ENCODE assay signal across 10 cellular contexts in the genomic region with DNA sequence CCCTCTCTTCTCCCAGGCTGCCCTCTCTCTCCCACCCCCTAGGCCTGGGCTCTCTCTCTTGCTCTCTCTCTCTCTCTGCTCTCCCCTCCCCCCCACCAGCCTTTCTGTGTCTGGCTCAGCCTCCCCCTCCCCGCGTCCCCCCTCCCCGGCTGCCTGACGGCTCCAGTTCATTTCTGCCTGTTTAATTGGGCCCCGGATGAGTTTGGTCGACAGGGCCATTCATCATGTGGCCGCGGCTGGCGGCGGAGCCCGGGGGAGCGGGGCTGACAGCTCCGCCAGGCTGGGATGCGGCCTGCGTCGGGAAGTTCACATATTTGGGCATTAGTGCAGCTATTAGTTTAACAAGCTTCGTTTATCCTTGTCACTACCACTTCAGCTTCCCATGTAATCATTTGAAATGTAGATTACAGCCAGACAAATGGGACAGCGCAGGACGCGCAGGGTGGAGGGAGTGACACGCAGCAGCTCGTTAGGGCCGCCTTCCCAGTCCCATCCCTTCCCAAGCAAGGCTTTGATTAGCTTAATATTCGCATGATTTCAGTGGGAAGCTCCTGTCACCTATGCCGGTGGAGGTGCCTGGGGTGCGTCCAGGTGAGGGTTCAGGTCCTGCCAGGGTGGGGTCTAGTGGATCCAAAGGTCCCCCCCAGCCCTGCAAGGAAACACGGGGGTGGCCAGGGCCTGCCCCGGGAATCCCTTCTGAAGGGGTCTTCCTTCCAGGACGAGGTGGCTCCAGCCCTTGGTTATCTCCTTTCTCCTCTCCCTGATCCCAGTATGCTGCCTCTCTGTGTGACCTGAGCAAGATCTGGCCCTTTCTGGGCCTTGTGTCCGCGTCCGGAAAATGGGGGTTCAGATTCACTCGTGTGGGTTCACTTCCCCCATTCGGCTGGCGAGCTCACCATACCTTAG.
DNase-seq lines count a peak whose midpoint lies in the region; ATAC-seq and TF ChIP-seq lines count a peak whose summit lies in the region.
"Had no signal": no experiment of that assay in that cellular context is flagged by ENCODE, and none has a peak within 500 bp of the region (broad histone marks: within the 10 kb centered on the region; RNA-seq: fewer than 3 reads in every experiment).

No MANE protein-coding gene starts in this region.

- peaks cover 0 to 43% (median 4%) of the 10 kb centered on the region in 7 donors for H3K27me3 ChIP-seq in spleen (replicated peaks in 1 of 7)
- peaks cover 22% of the 10 kb centered on the region for H3K27me3 ChIP-seq in MM.1S (replicated peaks; ENCODE audit: insufficient read depth, low read length)

- peak; percentile 16 for DNase-seq in DMS53 (lab: John Stamatoyannopoulos, UW)
- no peak for DNase-seq in DMS53 treated with DMSO at 0.1 percent for 48 hours (lab: John Stamatoyannopoulos, UW; ENCODE audit: unreplicated experiment)
- DNase-seq in left kidney (ENCODE audit: low read depth, low spot score): peak; percentile 95
- DNase-seq in spleen: peak; percentile 65
- no peak for DNase-seq in MM.1S
- no peak for DNase-seq in putamen (ENCODE audit: low spot score)
- DNase-seq: activated CD8-positive, alpha-beta T cell treated with anti-CD3 and anti-CD28 coated beads, Interleukin-2, amount 10 ng/mL, durations not matched to agents 7 days and 5 days; brain microvascular endothelial cell had no signal

- H3K27ac ChIP-seq in spleen: peak overlapping the region in 5 of 8 donors; percentile 1 to 51 (median 18)
- H3K27ac ChIP-seq in MM.1S (ENCODE audit: low read length): no peak overlapping the region
- H3K27ac ChIP-seq: brain microvascular endothelial cell had no signal

- intact Hi-C loops in spleen (cut with DNase I; ENCODE audit: low total_unique reads): no loop called here

- H3K4me1 ChIP-seq in spleen (peaks cover 0 to 19% (median 0%) of the 10 kb centered on the region in 6 donors), MM.1S (ENCODE audit: low read length) (no peaks in the 10 kb centered on the region)

- H3K36me3 Mint-ChIP-seq in brain: no peaks in the 10 kb centered on the region

- ATAC-seq in HG03571 (IDR thresholded peaks at IDR 0.05; ENCODE audit: unreplicated experiment): no peak
- ATAC-seq: activated CD8-positive, alpha-beta T cell treated with anti-CD3 and anti-CD28 coated beads, Interleukin-2, amount 10 ng/mL, durations not matched to agents 7 days and 5 days had no signal

- no peak overlapping the region for H3K9ac ChIP-seq in MM.1S (ENCODE audit: low read length)

- peak overlapping the region; percentile 52 to 72 (median 65) for H3K4me3 Mint-ChIP-seq in brain
- H3K4me3 Mint-ChIP-seq: activated CD8-positive, alpha-beta T cell treated with anti-CD3 and anti-CD28 coated beads, Interleukin-2, amount 10 ng/mL, durations not matched to agents 7 days and 5 days had no signal

- TF ChIP-seq CTCF in brain (conservative IDR thresholded peaks at IDR 0.05): no peak
- no peak for TF ChIP-seq CTCF in spleen (IDR thresholded peaks at IDR 0.05 in 8 of 11, conservative IDR thresholded peaks at IDR 0.05 in 3 of 11)
- no peak for TF ChIP-seq CTCF in MM.1S (IDR thresholded peaks at IDR 0.05; ENCODE audit: low read length)

- H3K4me2 ChIP-seq in MM.1S (ENCODE audit: low read depth, low read length): no peak overlapping the region

- no peak for TF ChIP-seq POLR2A in spleen (IDR thresholded peaks at IDR 0.05)

- peaks cover 0 to 8% (median 0%) of the 10 kb centered on the region in 5 experiments for H3K9me3 Mint-ChIP-seq in brain

- no peaks in the 10 kb centered on the region for H4K20me1 ChIP-seq in MM.1S (ENCODE audit: insufficient read depth, low read length)

- H3F3A ChIP-seq in MM.1S (ENCODE audit: insufficient read depth, low read length): no peaks in the 10 kb centered on the region

- peaks cover 10% of the 10 kb centered on the region for H3K27me3 Mint-ChIP-seq in brain

- H3K79me2 ChIP-seq in MM.1S (ENCODE audit: low read length): no peaks in the 10 kb centered on the region

- 38 to 56% (median 45%) methylated on average over 35 of the region's 35 CpGs for WGBS in spleen, 5 donors

- H3K27ac Mint-ChIP-seq in brain: peak overlapping the region; percentile 89 to 98 (median 93)
- H3K27ac Mint-ChIP-seq: activated CD8-positive, alpha-beta T cell treated with anti-CD3 and anti-CD28 coated beads, Interleukin-2, amount 10 ng/mL, durations not matched to agents 7 days and 5 days had no signal

- H3K4me3 ChIP-seq in spleen: peak overlapping the region in 1 of 8 donors; percentile 42
- H3K4me3 ChIP-seq in MM.1S (ENCODE audit: low read length): no peak overlapping the region

- no peak overlapping the region for H2AFZ ChIP-seq in MM.1S (ENCODE audit: low read length)

- H3K36me3 ChIP-seq in spleen (no peaks in the 10 kb centered on the region), MM.1S (replicated peaks; ENCODE audit: insufficient read depth, low read length) (no peaks in the 10 kb centered on the region)
- H3K36me3 ChIP-seq: brain microvascular endothelial cell had no signal

- peaks cover 65% of the 10 kb centered on the region for H3K4me1 Mint-ChIP-seq in brain

- no peaks in the 10 kb centered on the region for H3K9me2 ChIP-seq in MM.1S (replicated peaks; ENCODE audit: insufficient read depth, low read length)

- no peaks in the 10 kb centered on the region for H3K9me3 ChIP-seq in spleen
- H3K9me3 ChIP-seq in MM.1S (replicated peaks; ENCODE audit: insufficient read depth, low read length): no peaks in the 10 kb centered on the region

Comparison
In these comparisons a context has a peak if more than half of its experiments do, and no peak if none do; other contexts are left out.
1. DNase-seq: peak in DMS53 (single experiment), left kidney (single experiment) and spleen (single experiment); none in DMS53 treated with DMSO at 0.1 percent for 48 hours (single experiment), MM.1S (single experiment) and putamen (single experiment).